In genomic region chr16:67238806-67239470, GRCh38 we compare ENCODE assay signal across 16 cellular contexts. TPM values are rescaled to one million over a fixed set of nuclear protein-coding genes. Genes with fewer than 3 reads are reported as not detected.
A peak's percentile ranks its signal among the peaks of the same experiment; 100 is the strongest.
DNase-seq lines count a peak whose midpoint lies in the region; ATAC-seq, FAIRE-seq and TF ChIP-seq lines count a peak whose summit lies in the region.
"Had no signal": no experiment of that assay in that cellular context is flagged by ENCODE, and none has a peak within 500 bp of the region (broad histone marks: within the 10 kb centered on the region; RNA-seq: fewer than 3 reads in every experiment).

No MANE protein-coding gene starts in this region.

- H3K79me2 ChIP-seq in astrocyte (ENCODE audit: insufficient read depth, low read length) = peaks cover 46% of the 10 kb centered on the region

- intact Hi-C loops in right cardiac atrium (cut with DNase I) = no loop called here
- intact Hi-C loops in breast epithelium (cut with DNase I; ENCODE audit: low total_unique reads) = no loop called here

- H3K4me3 ChIP-seq in right cardiac atrium (ENCODE audit: low read length) (no peak overlapping the region), right atrium auricular region (no peak overlapping the region), astrocyte (ENCODE audit: insufficient read depth, low read depth, low read length) (no peak overlapping the region), breast epithelium (no peak overlapping the region)
- H3K4me3 ChIP-seq: GM23338, MG63 had no signal

- no peak for TF ChIP-seq POLR2A in breast epithelium (IDR thresholded peaks at IDR 0.05)

- H3K27me3 Mint-ChIP-seq in astrocyte (ENCODE audit: low read depth, unreplicated experiment) (no peaks in the 10 kb centered on the region), neural crest cell (ENCODE audit: low read depth) (no peaks in the 10 kb centered on the region)

- H3K27ac ChIP-seq in right cardiac atrium (ENCODE audit: low read length) (no peak overlapping the region), right atrium auricular region (no peak overlapping the region), astrocyte (ENCODE audit: low read depth, low read length) (no peak overlapping the region), breast epithelium (no peak overlapping the region)

- H3K9me3 Mint-ChIP-seq in astrocyte (ENCODE audit: unreplicated experiment) = no peaks in the 10 kb centered on the region
- no peaks in the 10 kb centered on the region for H3K9me3 Mint-ChIP-seq in neural crest cell
- H3K9me3 Mint-ChIP-seq: GM23338 had no signal

- H3K4me3 Mint-ChIP-seq in astrocyte (ENCODE audit: unreplicated experiment) = no peak overlapping the region
- no peak overlapping the region for H3K4me3 Mint-ChIP-seq in neural crest cell
- H3K4me3 Mint-ChIP-seq: GM23338 had no signal

- WGBS in right cardiac atrium = 90% methylated on average over 9 of the region's 9 CpGs

- H3K4me2 ChIP-seq in astrocyte (ENCODE audit: low read length) = no peak overlapping the region
- H3K4me2 ChIP-seq: GM23338 had no signal

- H3K9me3 ChIP-seq in right cardiac atrium (ENCODE audit: control insufficient read depth, low read length) (no peaks in the 10 kb centered on the region), right atrium auricular region (no peaks in the 10 kb centered on the region), astrocyte (ENCODE audit: insufficient read depth, low read depth, low read length) (no peaks in the 10 kb centered on the region), breast epithelium (no peaks in the 10 kb centered on the region)
- H3K9me3 ChIP-seq: MG63 had no signal

- H3K4me1 ChIP-seq in right cardiac atrium (ENCODE audit: control insufficient read depth, insufficient read depth, low read length) = peaks cover 18% of the 10 kb centered on the region
- H3K4me1 ChIP-seq in right atrium auricular region = peaks cover 0 to 42% of the 10 kb centered on the region in 2 donors
- H3K4me1 ChIP-seq in astrocyte (ENCODE audit: insufficient read depth, low read length) = peaks cover 29% of the 10 kb centered on the region
- peaks cover 9 to 26% of the 10 kb centered on the region in 2 donors for H3K4me1 ChIP-seq in breast epithelium

- H4K20me1 ChIP-seq in astrocyte (ENCODE audit: insufficient read depth, low read length) = no peaks in the 10 kb centered on the region

- no peak for FAIRE-seq in astrocyte (lab: Jason Lieb, UNC)
- FAIRE-seq: HepG2 had no signal

- no peaks in the 10 kb centered on the region for H3K27me3 ChIP-seq in right cardiac atrium (ENCODE audit: control insufficient read depth, insufficient read depth)
- no peaks in the 10 kb centered on the region for H3K27me3 ChIP-seq in right atrium auricular region
- H3K27me3 ChIP-seq in astrocyte (ENCODE audit: insufficient read depth, low read length) = no peaks in the 10 kb centered on the region
- no peaks in the 10 kb centered on the region for H3K27me3 ChIP-seq in breast epithelium
- H3K27me3 ChIP-seq: MG63 had no signal

- no peak overlapping the region for H3K9ac ChIP-seq in astrocyte (ENCODE audit: low read length)

- H3K4me1 Mint-ChIP-seq in astrocyte (ENCODE audit: low read depth, unreplicated experiment) (peaks cover 28% of the 10 kb centered on the region), neural crest cell (peaks cover 14% of the 10 kb centered on the region)

- H3K27ac Mint-ChIP-seq in astrocyte (ENCODE audit: unreplicated experiment) (peak overlapping the region; percentile 9), neural crest cell (ENCODE audit: unreplicated experiment) (peak overlapping the region; percentile 24)

- H3K36me3 ChIP-seq in right atrium auricular region = peaks cover 59% of the 10 kb centered on the region
- H3K36me3 ChIP-seq in astrocyte (ENCODE audit: insufficient read depth, low read length) = peaks cover 27% of the 10 kb centered on the region
- no peaks in the 10 kb centered on the region for H3K36me3 ChIP-seq in breast epithelium
- H3K36me3 ChIP-seq: MG63 had no signal

- H3K36me3 Mint-ChIP-seq in astrocyte (ENCODE audit: low read depth, unreplicated experiment) = peaks cover 32% of the 10 kb centered on the region
- H3K36me3 Mint-ChIP-seq in neural crest cell (ENCODE audit: low read depth) = peaks cover 12% of the 10 kb centered on the region

- peak in 2 of 3 donors; percentile 3 to 38 for DNase-seq in right cardiac atrium
- no peak for DNase-seq in right atrium auricular region (ENCODE audit: low spot score)
- no peak for DNase-seq in astrocyte (ENCODE audit: low read depth)
- no peak for DNase-seq in neural crest cell (ENCODE audit: low read depth, low spot score)
- no peak for DNase-seq in NCI-H345 treated with DMSO at 0.1 percent for 48 hours (lab: John Stamatoyannopoulos, UW; ENCODE audit: unreplicated experiment)
- DNase-seq in breast epithelium (ENCODE audit: low spot score in 2 of 2) = no peak
- DNase-seq: AML-193, MG63, NCI-H1105, NCI-H1694 treated with DMSO at 0.1 percent for 48 hours, SHP77 had no signal

- no peak overlapping the region for H2AFZ ChIP-seq in astrocyte (ENCODE audit: low read depth, low read length)
- H2AFZ ChIP-seq: GM23338 had no signal

- TF ChIP-seq CTCF in right atrium auricular region (IDR thresholded peaks at IDR 0.05) (no peak), astrocyte (IDR thresholded peaks at IDR 0.05; ENCODE audit: insufficient read depth, low read depth, low read length) (no peak), neural crest cell (conservative IDR thresholded peaks at IDR 0.05) (no peak), breast epithelium (IDR thresholded peaks at IDR 0.05) (no peak)

- ATAC-seq in right cardiac atrium (no peak), HG02610 (IDR thresholded peaks at IDR 0.05; ENCODE audit: unreplicated experiment) (no peak), GM18909 (IDR thresholded peaks at IDR 0.05; ENCODE audit: poor library complexity, unreplicated experiment) (no peak)
- ATAC-seq: GM23338, HepG2, Panc1 had no signal

RNA-seq across cellular contexts. Expression of gene FHOD1, which starts 8.3 kb away (rescaled TPM):
- total RNA-seq in right cardiac atrium = 10 to 100 TPM; 16.9 to 32.1 (median 19.4) TPM
- polyA plus RNA-seq in right cardiac atrium = 20.5 TPM
- total RNA-seq in right atrium auricular region = 10 to 100 TPM in 1 of 2 donors, 1 to 10 TPM in 1; 5.3 to 11.6 TPM
- 38.1 and 40.5 TPM in 2 replicates for total RNA-seq in astrocyte
- 39.9 and 45.5 TPM in 2 replicates for total RNA-seq in neural crest cell
- 10 to 100 TPM; 19.3 to 25.9 (median 22.6) TPM for total RNA-seq in breast epithelium

RNA-seq across cellular contexts. Expression of gene SLC9A5, which starts 9.8 kb away (rescaled TPM):
- total RNA-seq in right cardiac atrium = 1 to 10 TPM; 2.2 to 2.9 (median 2.5) TPM
- 1.9 TPM for polyA plus RNA-seq in right cardiac atrium
- 1 to 10 TPM; 1.5 to 2.4 TPM for total RNA-seq in right atrium auricular region
- total RNA-seq in astrocyte = 2.4 and 2.5 TPM in 2 replicates
- 3.3 and 4.4 TPM in 2 replicates for total RNA-seq in neural crest cell
- total RNA-seq in breast epithelium = 1 to 10 TPM in 2 of 3 donors, under 1 TPM in 1; 0.96 to 2.3 (median 1.3) TPM

RNA-seq across cellular contexts. Expression of gene TMEM208, which starts 12.0 kb away (rescaled TPM):
- total RNA-seq in right cardiac atrium (10 to 100 TPM; 15.4 to 26.2 (median 17.0) TPM), right atrium auricular region (10 to 100 TPM; 16.9 to 27.8 TPM), astrocyte (47.5 and 51.6 TPM in 2 replicates), neural crest cell (35.7 and 36.1 TPM in 2 replicates), breast epithelium (10 to 100 TPM; 35.2 to 46.2 (median 44.2) TPM)
- polyA plus RNA-seq in right cardiac atrium = 43.5 TPM

RNA-seq across cellular contexts. Expression of gene ELMO3, which starts 40.0 kb away (rescaled TPM):
- under 1 TPM; 0.51 to 0.85 (median 0.76) TPM for total RNA-seq in right cardiac atrium
- polyA plus RNA-seq in right cardiac atrium = 0.72 TPM
- total RNA-seq in right atrium auricular region = 1 to 10 TPM in 1 of 2 donors, under 1 TPM in 1; 0.37 to 2.2 TPM
- total RNA-seq in astrocyte = 1.2 and 1.4 TPM in 2 replicates
- 3.9 and 4.5 TPM in 2 replicates for total RNA-seq in neural crest cell
- total RNA-seq in breast epithelium = 10 to 100 TPM in 2 of 3 donors, 1 to 10 TPM in 1; 1.1 to 35.0 (median 19.7) TPM

RNA-seq across cellular contexts. Expression of gene PLEKHG4, which starts 40.4 kb away (rescaled TPM):
- total RNA-seq in right cardiac atrium (1 to 10 TPM; 2.2 to 2.8 (median 2.5) TPM), right atrium auricular region (1 to 10 TPM; 1.1 to 3.9 TPM), astrocyte (1.8 and 2.4 TPM in 2 replicates), neural crest cell (3.7 and 4.0 TPM in 2 replicates), breast epithelium (10 to 100 TPM; 15.0 to 26.2 (median 19.8) TPM)
- polyA plus RNA-seq in right cardiac atrium = 2.2 TPM

Comparison
In these comparisons a context has a peak if more than half of its experiments do, and no peak if none do; other contexts are left out.
1. DNase-seq: peak in right cardiac atrium (2 of 3); none in right atrium auricular region (single experiment), astrocyte (single experiment), neural crest cell (single experiment), NCI-H345 treated with DMSO at 0.1 percent for 48 hours (single experiment) and breast epithelium (0 of 2).